1 cellular context compared by ENCODE assay signal in genomic region chr14:56905282-56905681, GRCh38.
TF ChIP-seq lines count a peak whose summit lies in the region.

No MANE protein-coding gene starts in this region.

TF ChIP-seq in H1, 55 proteins besides CTCF, POLR2A, EP300 and RAD21 (continued from another document):
- TF ChIP-seq ATF2 (IDR thresholded peaks at IDR 0.05; ENCODE audit: low read length) = 0 out of 2 replicates have a peak, but pooled peaks have one; percentile 49
- TF ChIP-seq SIRT6 (IDR thresholded peaks at IDR 0.05; ENCODE audit: low read length) = no peak
- TF ChIP-seq SP1 (IDR thresholded peaks at IDR 0.05; ENCODE audit: low read depth, low read length) = peak; percentile 61; the same call in 1 of the 2 replicates
- no peak for TF ChIP-seq SUZ12 (IDR thresholded peaks at IDR 0.05; ENCODE audit: low read length)
- no peak for TF ChIP-seq KDM1A (IDR thresholded peaks at IDR 0.05; ENCODE audit: borderline replicate concordance, low read length)
- no peak for TF ChIP-seq TCF12 (IDR thresholded peaks at IDR 0.05; ENCODE audit: low read depth, low read length)
